ENCODE assay signal across 1 cellular context in the genomic region with DNA sequence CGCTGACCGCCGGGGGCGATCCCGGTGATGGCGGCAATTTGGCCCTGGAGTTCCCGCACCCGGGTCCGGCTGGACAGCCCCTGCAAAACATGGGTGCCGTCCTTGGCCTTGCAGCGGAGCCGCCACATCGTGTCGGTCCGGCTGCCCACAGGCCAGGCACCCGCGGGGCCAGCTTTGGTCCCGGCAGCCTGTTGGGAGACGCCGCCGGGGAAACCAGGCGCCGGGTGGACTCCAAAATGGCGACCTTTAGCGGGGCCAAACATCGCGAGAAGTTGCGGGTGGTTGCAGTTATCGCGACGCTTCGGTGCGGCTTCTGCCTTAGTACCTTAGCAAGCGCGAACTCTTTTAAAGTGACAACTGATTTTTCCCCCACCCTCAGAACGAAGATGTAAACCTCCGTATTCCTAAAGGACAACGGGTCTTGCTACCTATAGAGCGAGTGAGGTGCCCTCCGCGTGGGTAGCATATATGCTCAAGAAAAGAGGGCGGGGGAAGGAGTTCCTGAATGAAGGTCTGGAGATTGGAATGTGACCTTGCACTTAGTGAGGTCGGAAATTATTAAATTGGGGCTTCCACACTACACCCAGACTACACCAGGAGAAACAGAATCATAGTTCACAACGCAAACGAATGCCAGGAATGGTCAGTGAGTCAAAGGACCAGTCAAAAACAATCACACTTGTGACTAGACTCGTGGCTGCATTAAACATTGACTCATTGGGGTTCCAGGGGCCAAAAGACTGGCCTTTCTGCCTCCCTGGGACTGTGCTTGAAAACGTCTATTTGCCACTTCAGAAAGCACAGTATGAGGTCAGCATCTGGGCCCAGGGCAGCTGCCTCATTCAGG.
TF ChIP-seq lines count a peak whose summit lies in the region.

YOD1 (minus strand) TSS at position 441 of the 847 bp plus-strand sequence; CDS start at position 263, 178 bp downstream.

TF ChIP-seq in HepG2, 621 proteins besides CTCF, POLR2A, EP300 and RAD21 (continued from another document and continues in another):
- TF ChIP-seq, protein P1, sequence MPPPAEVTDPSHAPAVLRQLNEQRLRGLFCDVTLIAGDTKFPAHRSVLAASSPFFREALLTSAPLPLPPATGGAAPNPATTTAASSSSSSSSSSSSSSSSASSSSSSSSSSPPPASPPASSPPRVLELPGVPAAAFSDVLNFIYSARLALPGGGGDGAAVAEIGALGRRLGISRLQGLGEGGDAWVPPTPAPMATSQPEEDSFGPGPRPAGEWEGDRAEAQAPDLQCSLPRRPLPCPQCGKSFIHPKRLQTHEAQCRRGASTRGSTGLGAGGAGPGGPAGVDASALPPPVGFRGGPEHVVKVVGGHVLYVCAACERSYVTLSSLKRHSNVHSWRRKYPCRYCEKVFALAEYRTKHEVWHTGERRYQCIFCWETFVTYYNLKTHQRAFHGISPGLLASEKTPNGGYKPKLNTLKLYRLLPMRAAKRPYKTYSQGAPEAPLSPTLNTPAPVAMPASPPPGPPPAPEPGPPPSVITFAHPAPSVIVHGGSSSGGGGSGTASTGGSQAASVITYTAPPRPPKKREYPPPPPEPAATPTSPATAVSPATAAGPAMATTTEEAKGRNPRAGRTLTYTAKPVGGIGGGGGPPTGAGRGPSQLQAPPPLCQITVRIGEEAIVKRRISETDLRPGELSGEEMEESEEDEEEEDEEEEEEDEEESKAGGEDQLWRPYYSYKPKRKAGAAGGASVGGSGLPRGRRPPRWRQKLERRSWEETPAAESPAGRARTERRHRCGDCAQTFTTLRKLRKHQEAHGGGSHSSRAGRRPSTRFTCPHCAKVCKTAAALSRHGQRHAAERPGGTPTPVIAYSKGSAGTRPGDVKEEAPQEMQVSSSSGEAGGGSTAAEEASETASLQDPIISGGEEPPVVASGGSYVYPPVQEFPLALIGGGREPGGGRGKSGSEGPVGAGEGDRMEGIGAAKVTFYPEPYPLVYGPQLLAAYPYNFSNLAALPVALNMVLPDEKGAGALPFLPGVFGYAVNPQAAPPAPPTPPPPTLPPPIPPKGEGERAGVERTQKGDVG (CRISPR knock-in tag; IDR thresholded peaks at IDR 0.05; ENCODE audit: borderline replicate concordance), result no peak
- no peak for TF ChIP-seq ZNF672 (CRISPR knock-in tag; IDR thresholded peaks at IDR 0.05)
- peak; percentile 37; the same call in 1 of the 2 replicates for TF ChIP-seq ZBTB25 (CRISPR knock-in tag; IDR thresholded peaks at IDR 0.05)
- TF ChIP-seq ZNF460 (CRISPR knock-in tag; IDR thresholded peaks at IDR 0.05; ENCODE audit: borderline replicate concordance), result no peak
- no peak for TF ChIP-seq ZNF619 (CRISPR knock-in tag; IDR thresholded peaks at IDR 0.05)
- TF ChIP-seq CHD4 (IDR thresholded peaks at IDR 0.05; ENCODE audit: borderline replicate concordance, low read length), result 0 out of 2 replicates have a peak, but pooled peaks have one; percentile 30
- no peak for TF ChIP-seq ATRX (CRISPR knock-in tag; IDR thresholded peaks at IDR 0.05; ENCODE audit: borderline replicate concordance)
- 0 out of 2 replicates have a peak, but pooled peaks have one; percentile 8 for TF ChIP-seq FOXK1 (CRISPR knock-in tag; IDR thresholded peaks at IDR 0.05; ENCODE audit: borderline replicate concordance, low read depth)
- no peak for TF ChIP-seq IRF2 (CRISPR knock-in tag; IDR thresholded peaks at IDR 0.05)
- no peak for TF ChIP-seq U2AF1 (optimal IDR thresholded peaks at IDR 0.05; ENCODE audit: low read depth, low read length)
- TF ChIP-seq ZXDC (CRISPR knock-in tag; IDR thresholded peaks at IDR 0.05), result no peak
- TF ChIP-seq TBP (CRISPR knock-in tag; IDR thresholded peaks at IDR 0.05), result no peak
- no peak; the same call in 1 of the 2 replicates for TF ChIP-seq ZNF331 (CRISPR knock-in tag; IDR thresholded peaks at IDR 0.05)
- TF ChIP-seq ARNTL (CRISPR knock-in tag; IDR thresholded peaks at IDR 0.05), result peak; percentile 46; the same call in 1 of the 2 replicates
- TF ChIP-seq HOXA9 (CRISPR knock-in tag; IDR thresholded peaks at IDR 0.05; ENCODE audit: borderline replicate concordance), result no peak
- no peak for TF ChIP-seq CEBPG (CRISPR knock-in tag; IDR thresholded peaks at IDR 0.05)
- TF ChIP-seq TMF1 (CRISPR knock-in tag; IDR thresholded peaks at IDR 0.05; ENCODE audit: low read depth), result peak; percentile 74
- no peak for TF ChIP-seq ZNF83 (CRISPR knock-in tag; IDR thresholded peaks at IDR 0.05; ENCODE audit: borderline replicate concordance)
- TF ChIP-seq ZNF737 (CRISPR knock-in tag; IDR thresholded peaks at IDR 0.05; ENCODE audit: borderline replicate concordance), result no peak
- TF ChIP-seq TFDP1 (CRISPR knock-in tag; IDR thresholded peaks at IDR 0.05; ENCODE audit: borderline replicate concordance), result no peak
- no peak for TF ChIP-seq TP53 (CRISPR knock-in tag; conservative IDR thresholded peaks at IDR 0.05)
- no peak for TF ChIP-seq HDAC6 (IDR thresholded peaks at IDR 0.05; ENCODE audit: low read depth, low read length)
- TF ChIP-seq SNAPC2 (CRISPR knock-in tag; IDR thresholded peaks at IDR 0.05), result peak; percentile 85; the same call in 1 of the 2 replicates
- TF ChIP-seq ZNF746 (CRISPR knock-in tag; IDR thresholded peaks at IDR 0.05), result peak; percentile 29; the same call in 1 of the 2 replicates
- peak; percentile 47 for TF ChIP-seq SALL1 (CRISPR knock-in tag; IDR thresholded peaks at IDR 0.05)
- TF ChIP-seq, protein P2, sequence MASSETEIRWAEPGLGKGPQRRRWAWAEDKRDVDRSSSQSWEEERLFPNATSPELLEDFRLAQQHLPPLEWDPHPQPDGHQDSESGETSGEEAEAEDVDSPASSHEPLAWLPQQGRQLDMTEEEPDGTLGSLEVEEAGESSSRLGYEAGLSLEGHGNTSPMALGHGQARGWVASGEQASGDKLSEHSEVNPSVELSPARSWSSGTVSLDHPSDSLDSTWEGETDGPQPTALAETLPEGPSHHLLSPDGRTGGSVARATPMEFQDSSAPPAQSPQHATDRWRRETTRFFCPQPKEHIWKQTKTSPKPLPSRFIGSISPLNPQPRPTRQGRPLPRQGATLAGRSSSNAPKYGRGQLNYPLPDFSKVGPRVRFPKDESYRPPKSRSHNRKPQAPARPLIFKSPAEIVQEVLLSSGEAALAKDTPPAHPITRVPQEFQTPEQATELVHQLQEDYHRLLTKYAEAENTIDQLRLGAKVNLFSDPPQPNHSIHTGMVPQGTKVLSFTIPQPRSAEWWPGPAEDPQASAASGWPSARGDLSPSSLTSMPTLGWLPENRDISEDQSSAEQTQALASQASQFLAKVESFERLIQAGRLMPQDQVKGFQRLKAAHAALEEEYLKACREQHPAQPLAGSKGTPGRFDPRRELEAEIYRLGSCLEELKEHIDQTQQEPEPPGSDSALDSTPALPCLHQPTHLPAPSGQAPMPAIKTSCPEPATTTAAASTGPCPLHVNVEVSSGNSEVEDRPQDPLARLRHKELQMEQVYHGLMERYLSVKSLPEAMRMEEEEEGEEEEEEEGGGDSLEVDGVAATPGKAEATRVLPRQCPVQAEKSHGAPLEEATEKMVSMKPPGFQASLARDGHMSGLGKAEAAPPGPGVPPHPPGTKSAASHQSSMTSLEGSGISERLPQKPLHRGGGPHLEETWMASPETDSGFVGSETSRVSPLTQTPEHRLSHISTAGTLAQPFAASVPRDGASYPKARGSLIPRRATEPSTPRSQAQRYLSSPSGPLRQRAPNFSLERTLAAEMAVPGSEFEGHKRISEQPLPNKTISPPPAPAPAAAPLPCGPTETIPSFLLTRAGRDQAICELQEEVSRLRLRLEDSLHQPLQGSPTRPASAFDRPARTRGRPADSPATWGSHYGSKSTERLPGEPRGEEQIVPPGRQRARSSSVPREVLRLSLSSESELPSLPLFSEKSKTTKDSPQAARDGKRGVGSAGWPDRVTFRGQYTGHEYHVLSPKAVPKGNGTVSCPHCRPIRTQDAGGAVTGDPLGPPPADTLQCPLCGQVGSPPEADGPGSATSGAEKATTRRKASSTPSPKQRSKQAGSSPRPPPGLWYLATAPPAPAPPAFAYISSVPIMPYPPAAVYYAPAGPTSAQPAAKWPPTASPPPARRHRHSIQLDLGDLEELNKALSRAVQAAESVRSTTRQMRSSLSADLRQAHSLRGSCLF (CRISPR knock-in tag; IDR thresholded peaks at IDR 0.05; ENCODE audit: borderline replicate concordance), result no peak
- TF ChIP-seq DDIT3 (CRISPR knock-in tag; IDR thresholded peaks at IDR 0.05), result no peak
- TF ChIP-seq MXD1 (CRISPR knock-in tag; IDR thresholded peaks at IDR 0.05), result peak; percentile 71
- no peak for TF ChIP-seq WIZ (CRISPR knock-in tag; IDR thresholded peaks at IDR 0.05)
- no peak for TF ChIP-seq PAWR (CRISPR knock-in tag; IDR thresholded peaks at IDR 0.05; ENCODE audit: borderline replicate concordance)
- peak; percentile 41; the same call in 1 of the 2 replicates for TF ChIP-seq ZNF362 (CRISPR knock-in tag; IDR thresholded peaks at IDR 0.05; ENCODE audit: borderline replicate concordance)
- peak; percentile 34 for TF ChIP-seq XRCC5 (optimal IDR thresholded peaks at IDR 0.05; ENCODE audit: low read length)
- TF ChIP-seq, protein P3, sequence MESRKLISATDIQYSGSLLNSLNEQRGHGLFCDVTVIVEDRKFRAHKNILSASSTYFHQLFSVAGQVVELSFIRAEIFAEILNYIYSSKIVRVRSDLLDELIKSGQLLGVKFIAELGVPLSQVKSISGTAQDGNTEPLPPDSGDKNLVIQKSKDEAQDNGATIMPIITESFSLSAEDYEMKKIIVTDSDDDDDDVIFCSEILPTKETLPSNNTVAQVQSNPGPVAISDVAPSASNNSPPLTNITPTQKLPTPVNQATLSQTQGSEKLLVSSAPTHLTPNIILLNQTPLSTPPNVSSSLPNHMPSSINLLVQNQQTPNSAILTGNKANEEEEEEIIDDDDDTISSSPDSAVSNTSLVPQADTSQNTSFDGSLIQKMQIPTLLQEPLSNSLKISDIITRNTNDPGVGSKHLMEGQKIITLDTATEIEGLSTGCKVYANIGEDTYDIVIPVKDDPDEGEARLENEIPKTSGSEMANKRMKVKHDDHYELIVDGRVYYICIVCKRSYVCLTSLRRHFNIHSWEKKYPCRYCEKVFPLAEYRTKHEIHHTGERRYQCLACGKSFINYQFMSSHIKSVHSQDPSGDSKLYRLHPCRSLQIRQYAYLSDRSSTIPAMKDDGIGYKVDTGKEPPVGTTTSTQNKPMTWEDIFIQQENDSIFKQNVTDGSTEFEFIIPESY (CRISPR knock-in tag; IDR thresholded peaks at IDR 0.05), result no peak
- TF ChIP-seq, protein P4, sequence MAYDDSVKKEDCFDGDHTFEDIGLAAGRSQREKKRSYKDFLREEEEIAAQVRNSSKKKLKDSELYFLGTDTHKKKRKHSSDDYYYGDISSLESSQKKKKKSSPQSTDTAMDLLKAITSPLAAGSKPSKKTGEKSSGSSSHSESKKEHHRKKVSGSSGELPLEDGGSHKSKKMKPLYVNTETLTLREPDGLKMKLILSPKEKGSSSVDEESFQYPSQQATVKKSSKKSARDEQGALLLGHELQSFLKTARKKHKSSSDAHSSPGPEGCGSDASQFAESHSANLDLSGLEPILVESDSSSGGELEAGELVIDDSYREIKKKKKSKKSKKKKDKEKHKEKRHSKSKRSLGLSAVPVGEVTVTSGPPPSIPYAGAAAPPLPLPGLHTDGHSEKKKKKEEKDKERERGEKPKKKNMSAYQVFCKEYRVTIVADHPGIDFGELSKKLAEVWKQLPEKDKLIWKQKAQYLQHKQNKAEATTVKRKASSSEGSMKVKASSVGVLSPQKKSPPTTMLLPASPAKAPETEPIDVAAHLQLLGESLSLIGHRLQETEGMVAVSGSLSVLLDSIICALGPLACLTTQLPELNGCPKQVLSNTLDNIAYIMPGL (CRISPR knock-in tag; IDR thresholded peaks at IDR 0.05; ENCODE audit: borderline replicate concordance in 1 of 2, low read depth in 1 of 2), result peak; percentile 62 to 88
- no peak for TF ChIP-seq ZBTB38 (CRISPR knock-in tag; IDR thresholded peaks at IDR 0.05)
